ENCODE assay signal across 8 cellular contexts in the genomic region with DNA sequence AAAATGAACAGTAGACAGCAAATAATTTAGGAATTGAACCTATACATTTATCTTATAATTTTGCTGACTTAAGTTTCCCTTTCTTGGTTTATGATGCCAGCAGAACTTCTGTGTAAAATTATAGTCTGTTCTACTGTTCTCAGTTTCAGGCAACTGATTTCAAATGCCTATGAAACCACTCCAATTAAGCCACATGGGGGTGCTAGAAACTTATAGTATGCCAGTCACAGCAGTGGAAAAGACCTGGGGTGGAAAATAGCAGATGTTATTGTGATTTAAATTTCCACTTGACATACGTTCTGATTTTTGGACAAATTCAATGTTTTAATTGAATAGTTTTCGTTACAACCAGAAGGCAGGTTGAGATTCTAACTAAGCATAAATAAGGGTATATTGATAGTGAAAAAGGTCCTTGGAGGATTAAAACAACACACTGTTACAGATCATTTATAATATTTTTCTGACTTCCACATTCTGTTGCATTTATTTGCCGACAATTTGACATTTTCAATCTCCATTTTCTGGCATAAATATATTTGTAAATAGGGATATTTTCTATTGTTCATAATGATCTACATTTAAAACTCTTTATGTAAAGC.
DNase-seq lines count a peak whose midpoint lies in the region; ATAC-seq and TF ChIP-seq lines count a peak whose summit lies in the region.

No MANE protein-coding gene starts in this region.

- H3F3A ChIP-seq in SU-DHL-6 (ENCODE audit: insufficient read depth) = no peaks in the 10 kb centered on the region

- H3K79me2 ChIP-seq in SU-DHL-6 (ENCODE audit: insufficient read depth, low read length) = no peaks in the 10 kb centered on the region
- no peaks in the 10 kb centered on the region for H3K79me2 ChIP-seq in hepatocyte

- CTCF ChIA-PET in activated naive CD4-positive, alpha-beta T cell treated with anti-CD3 and anti-CD28 coated beads for 36 hours (lab: Charles Lee) = interaction anchor here (0.9 kb wide), 1 partner anchor 10 kb away, joined by 3 read pairs; no protein-coding TSS in a partner anchor
- CTCF ChIA-PET in activated naive CD4-positive, alpha-beta T cell treated with anti-CD3 and anti-CD28 coated beads, Interleukin-2, amount 10 ng/mL, durations not matched to agents 7 days and 5 days (lab: Charles Lee) = interaction anchor here (1.4 to 1.7 kb wide), 2 partner anchors 540 to 541 kb away, joined by 4 to 5 read pairs; no protein-coding TSS in a partner anchor

- H3K27me3 ChIP-seq in SU-DHL-6 (ENCODE audit: low read length) = no peaks in the 10 kb centered on the region
- H3K27me3 ChIP-seq in hepatocyte = no peaks in the 10 kb centered on the region
- H3K27me3 ChIP-seq in uterus = no peaks in the 10 kb centered on the region

- no peak for TF ChIP-seq POLR2A in uterus (IDR thresholded peaks at IDR 0.05)

- H3K4me2 ChIP-seq in SU-DHL-6 (ENCODE audit: low read depth, low read length, poor library complexity, severe bottlenecking) (no peak overlapping the region), hepatocyte (no peak overlapping the region)

- peak; percentile 9 for DNase-seq in activated naive CD4-positive, alpha-beta T cell treated with anti-CD3 and anti-CD28 coated beads for 36 hours
- DNase-seq in activated naive CD4-positive, alpha-beta T cell treated with anti-CD3 and anti-CD28 coated beads, Interleukin-2, amount 10 ng/mL, durations not matched to agents 7 days and 5 days = no peak
- DNase-seq in NCI-H1105 (lab: John Stamatoyannopoulos, UW) (peak; percentile 32), hepatocyte (ENCODE audit: low spot score) (peak; percentile 67), uterus (no peak)

- no peak overlapping the region for H3K27ac Mint-ChIP-seq in activated naive CD4-positive, alpha-beta T cell treated with anti-CD3 and anti-CD28 coated beads for 36 hours
- H3K27ac Mint-ChIP-seq in activated naive CD4-positive, alpha-beta T cell treated with anti-CD3 and anti-CD28 coated beads, Interleukin-2, amount 10 ng/mL, durations not matched to agents 7 days and 5 days = no peak overlapping the region
- no peak overlapping the region for H3K27ac Mint-ChIP-seq in stimulated activated memory B cell treated with anti-CD40 and anti-IgM and Interleukin-4, amounts not matched to agents 10 μg/mL and 1 μg/mL and 100 μg/mL, for 72 hours

- H3K9me2 ChIP-seq in SU-DHL-6 (replicated peaks; ENCODE audit: insufficient read depth, low read length) (no peaks in the 10 kb centered on the region), hepatocyte (replicated peaks; ENCODE audit: insufficient read depth) (no peaks in the 10 kb centered on the region)

- no peak overlapping the region for H3K4me3 ChIP-seq in SU-DHL-6 (ENCODE audit: insufficient read depth, low read length, poor library complexity, severe bottlenecking)
- no peak overlapping the region for H3K4me3 ChIP-seq in hepatocyte
- no peak overlapping the region for H3K4me3 ChIP-seq in uterus

- no peaks in the 10 kb centered on the region for H3K4me1 Mint-ChIP-seq in activated naive CD4-positive, alpha-beta T cell treated with anti-CD3 and anti-CD28 coated beads for 36 hours (ENCODE audit: low read depth)
- no peaks in the 10 kb centered on the region for H3K4me1 Mint-ChIP-seq in activated naive CD4-positive, alpha-beta T cell treated with anti-CD3 and anti-CD28 coated beads, Interleukin-2, amount 10 ng/mL, durations not matched to agents 7 days and 5 days
- no peaks in the 10 kb centered on the region for H3K4me1 Mint-ChIP-seq in stimulated activated memory B cell treated with anti-CD40 and anti-IgM and Interleukin-4, amounts not matched to agents 10 μg/mL and 1 μg/mL and 100 μg/mL, for 72 hours

- ATAC-seq in HG02678 (IDR thresholded peaks at IDR 0.05; ENCODE audit: unreplicated experiment) = peak; percentile 58
- no peak for ATAC-seq in stimulated activated memory B cell treated with anti-CD40 and anti-IgM and Interleukin-4, amounts not matched to agents 10 μg/mL and 1 μg/mL and 100 μg/mL, for 72 hours

- H3K9ac ChIP-seq in SU-DHL-6 (ENCODE audit: low read length) = no peak overlapping the region

- no peaks in the 10 kb centered on the region for H3K4me1 ChIP-seq in hepatocyte (ENCODE audit: insufficient read depth)
- no peaks in the 10 kb centered on the region for H3K4me1 ChIP-seq in uterus

- intact Hi-C loops in activated naive CD4-positive, alpha-beta T cell treated with anti-CD3 and anti-CD28 coated beads for 36 hours (cut with micrococcal nuclease) = loop anchor here (1.0 kb wide), 2 partner anchors 417 to 540 kb away; no protein-coding TSS in a partner anchor
- intact Hi-C loops in uterus (cut with DNase I; ENCODE audit: low total_unique reads) = no loop called here

- H3K36me3 ChIP-seq in SU-DHL-6 (ENCODE audit: low read length) = no peaks in the 10 kb centered on the region
- no peaks in the 10 kb centered on the region for H3K36me3 ChIP-seq in hepatocyte (replicated peaks; ENCODE audit: insufficient read depth, low read depth)
- no peaks in the 10 kb centered on the region for H3K36me3 ChIP-seq in uterus

- no peak overlapping the region for H3K4me3 Mint-ChIP-seq in activated naive CD4-positive, alpha-beta T cell treated with anti-CD3 and anti-CD28 coated beads for 36 hours
- H3K4me3 Mint-ChIP-seq in activated naive CD4-positive, alpha-beta T cell treated with anti-CD3 and anti-CD28 coated beads, Interleukin-2, amount 10 ng/mL, durations not matched to agents 7 days and 5 days = no peak overlapping the region
- H3K4me3 Mint-ChIP-seq in stimulated activated memory B cell treated with anti-CD40 and anti-IgM and Interleukin-4, amounts not matched to agents 10 μg/mL and 1 μg/mL and 100 μg/mL, for 72 hours = no peak overlapping the region

- H3K9me3 ChIP-seq in SU-DHL-6 (ENCODE audit: insufficient read depth, low read length) (no peaks in the 10 kb centered on the region), hepatocyte (ENCODE audit: low read depth) (no peaks in the 10 kb centered on the region), uterus (no peaks in the 10 kb centered on the region)

- no peaks in the 10 kb centered on the region for H3K9me3 Mint-ChIP-seq in activated naive CD4-positive, alpha-beta T cell treated with anti-CD3 and anti-CD28 coated beads for 36 hours
- H3K9me3 Mint-ChIP-seq in activated naive CD4-positive, alpha-beta T cell treated with anti-CD3 and anti-CD28 coated beads, Interleukin-2, amount 10 ng/mL, durations not matched to agents 7 days and 5 days = no peaks in the 10 kb centered on the region
- H3K9me3 Mint-ChIP-seq in stimulated activated memory B cell treated with anti-CD40 and anti-IgM and Interleukin-4, amounts not matched to agents 10 μg/mL and 1 μg/mL and 100 μg/mL, for 72 hours = no peaks in the 10 kb centered on the region

- H4K20me1 ChIP-seq in SU-DHL-6 (ENCODE audit: low read depth, low read length) (no peaks in the 10 kb centered on the region), hepatocyte (ENCODE audit: insufficient read depth, poor library complexity, severe bottlenecking) (no peaks in the 10 kb centered on the region)

- no peaks in the 10 kb centered on the region for H3K36me3 Mint-ChIP-seq in activated naive CD4-positive, alpha-beta T cell treated with anti-CD3 and anti-CD28 coated beads for 36 hours (ENCODE audit: low read depth)
- H3K36me3 Mint-ChIP-seq in activated naive CD4-positive, alpha-beta T cell treated with anti-CD3 and anti-CD28 coated beads, Interleukin-2, amount 10 ng/mL, durations not matched to agents 7 days and 5 days = no peaks in the 10 kb centered on the region
- no peaks in the 10 kb centered on the region for H3K36me3 Mint-ChIP-seq in stimulated activated memory B cell treated with anti-CD40 and anti-IgM and Interleukin-4, amounts not matched to agents 10 μg/mL and 1 μg/mL and 100 μg/mL, for 72 hours

- WGBS in hepatocyte (ENCODE audit: low lambda C conversion rate, missing lambda C conversion rate) = 41% methylated on average over 3 of the region's 3 CpGs

- no peaks in the 10 kb centered on the region for H3K27me3 Mint-ChIP-seq in activated naive CD4-positive, alpha-beta T cell treated with anti-CD3 and anti-CD28 coated beads for 36 hours (ENCODE audit: low read depth)
- no peaks in the 10 kb centered on the region for H3K27me3 Mint-ChIP-seq in activated naive CD4-positive, alpha-beta T cell treated with anti-CD3 and anti-CD28 coated beads, Interleukin-2, amount 10 ng/mL, durations not matched to agents 7 days and 5 days
- no peaks in the 10 kb centered on the region for H3K27me3 Mint-ChIP-seq in stimulated activated memory B cell treated with anti-CD40 and anti-IgM and Interleukin-4, amounts not matched to agents 10 μg/mL and 1 μg/mL and 100 μg/mL, for 72 hours

- TF ChIP-seq CTCF in SU-DHL-6 (IDR thresholded peaks at IDR 0.05; ENCODE audit: insufficient read depth, low read length, poor library complexity, severe bottlenecking) = peak; percentile 38
- TF ChIP-seq CTCF in hepatocyte (IDR thresholded peaks at IDR 0.05; ENCODE audit: poor library complexity) = peak; percentile 74
- peak in 3 of 4 experiments; percentile 19 to 30 (median 21) for TF ChIP-seq CTCF in uterus (IDR thresholded peaks at IDR 0.05)

- H2AFZ ChIP-seq in SU-DHL-6 (ENCODE audit: low read depth, low read length, severe bottlenecking) = no peak overlapping the region
- H2AFZ ChIP-seq in hepatocyte = no peak overlapping the region

- H3K27ac ChIP-seq in SU-DHL-6 (ENCODE audit: low read depth, low read length) (no peak overlapping the region), hepatocyte (no peak overlapping the region), uterus (no peak overlapping the region)

Comparison
In these comparisons a context has a peak if more than half of its experiments do, and no peak if none do; other contexts are left out.
1. DNase-seq: peak in activated naive CD4-positive, alpha-beta T cell treated with anti-CD3 and anti-CD28 coated beads for 36 hours (single experiment), NCI-H1105 (single experiment) and hepatocyte (single experiment); none in activated naive CD4-positive, alpha-beta T cell treated with anti-CD3 and anti-CD28 coated beads, Interleukin-2, amount 10 ng/mL, durations not matched to agents 7 days and 5 days (single experiment) and uterus (0 of 2).
2. CTCF ChIP-seq: peak in every context shown above with its lines; median percentile 74 in hepatocyte; 38 in SU-DHL-6; 21 in uterus.